Comparison of ENCODE assay signal across 16 cellular contexts in the genomic region with DNA sequence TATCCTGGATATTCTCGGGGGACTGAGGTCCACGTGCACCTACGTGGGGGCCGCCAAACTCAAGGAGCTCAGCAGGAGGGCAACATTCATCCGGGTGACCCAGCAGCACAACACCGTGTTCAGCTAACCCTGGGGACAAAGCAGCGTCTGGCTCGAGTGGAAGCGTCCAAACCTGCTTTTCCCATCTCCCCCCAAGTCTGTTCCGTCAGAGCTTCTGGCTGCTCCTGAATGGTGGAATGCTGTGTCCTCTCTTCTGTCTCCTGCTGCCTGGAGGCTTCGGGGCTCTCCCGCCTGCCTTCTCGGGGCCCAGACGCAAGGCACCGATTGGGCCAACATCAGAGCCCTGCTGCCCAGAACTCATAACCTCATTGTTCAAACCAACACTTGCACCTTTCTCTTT. TPM values are rescaled to one million over a fixed set of nuclear protein-coding genes. Genes with fewer than 3 reads are reported as not detected.
DNase-seq lines count a peak whose midpoint lies in the region; ATAC-seq and TF ChIP-seq lines count a peak whose summit lies in the region.
"Had no signal": no experiment of that assay in that cellular context is flagged by ENCODE, and none has a peak within 500 bp of the region (broad histone marks: within the 10 kb centered on the region; RNA-seq: fewer than 3 reads in every experiment).

No MANE protein-coding gene starts in this region.

- intact Hi-C loops in gastrocnemius medialis (cut with DNase I; ENCODE audit: low total_unique reads): no loop called here

- in situ Hi-C loops in gastrocnemius medialis (cut with MboI; ENCODE audit: low sequenced_read_pairs in 4 of 4): no loop called here

- H3K27ac Mint-ChIP-seq in T-helper 1 cell treated with Interleukin-12 subunit alpha and Interleukin-12 subunit beta and Interleukin-4 antibody, amounts not matched to agents 30 μg/mL and 1 μg/mL, for 36 hours: peak overlapping the region; percentile 49
- H3K27ac Mint-ChIP-seq: CD8-positive, alpha-beta T cell had no signal

- ATAC-seq in gastrocnemius medialis: no peak
- ATAC-seq in HG03039 (IDR thresholded peaks at IDR 0.05; ENCODE audit: unreplicated experiment): no peak
- ATAC-seq: CD8-positive, alpha-beta T cell; GM12878; HCT116 had no signal

- H3K9me3 Mint-ChIP-seq in T-helper 1 cell treated with Interleukin-12 subunit alpha and Interleukin-12 subunit beta and Interleukin-4 antibody, amounts not matched to agents 30 μg/mL and 1 μg/mL, for 36 hours: no peaks in the 10 kb centered on the region
- H3K9me3 Mint-ChIP-seq: CD14-positive monocyte; CD8-positive, alpha-beta T cell had no signal

- H3K27me3 ChIP-seq in gastrocnemius medialis: no peaks in the 10 kb centered on the region

- H3K9me3 ChIP-seq in gastrocnemius medialis: no peaks in the 10 kb centered on the region

- no peaks in the 10 kb centered on the region for H3K36me3 Mint-ChIP-seq in T-helper 1 cell treated with Interleukin-12 subunit alpha and Interleukin-12 subunit beta and Interleukin-4 antibody, amounts not matched to agents 30 μg/mL and 1 μg/mL, for 36 hours (ENCODE audit: low read depth)
- H3K36me3 Mint-ChIP-seq: CD8-positive, alpha-beta T cell had no signal

- no peak overlapping the region for H3K4me3 Mint-ChIP-seq in T-helper 1 cell treated with Interleukin-12 subunit alpha and Interleukin-12 subunit beta and Interleukin-4 antibody, amounts not matched to agents 30 μg/mL and 1 μg/mL, for 36 hours
- H3K4me3 Mint-ChIP-seq: CD14-positive monocyte; CD8-positive, alpha-beta T cell had no signal

- no peak for DNase-seq in T-helper 1 cell
- peak; percentile 9 for DNase-seq in midbrain (lab: John Stamatoyannopoulos, UW)
- peak in 1 of 2 donors; percentile 10 for DNase-seq in gastrocnemius medialis
- no peak for DNase-seq in NCI-H2196 (lab: John Stamatoyannopoulos, UW; ENCODE audit: unreplicated experiment)
- no peak for DNase-seq in DMS153 treated with DMSO at 0.1 percent for 48 hours (lab: John Stamatoyannopoulos, UW; ENCODE audit: unreplicated experiment)
- DNase-seq: CD8-positive, alpha-beta T cell; COR-L47; GM23248 had no signal

- H3K27ac ChIP-seq in gastrocnemius medialis: peak overlapping the region; percentile 19 to 91 (median 72)
- H3K27ac ChIP-seq: 22Rv1, GM23248, HL-60 had no signal

- no peak overlapping the region for H3K4me3 ChIP-seq in gastrocnemius medialis
- H3K4me3 ChIP-seq: GM12878, GM23248 had no signal

- no peaks in the 10 kb centered on the region for H3K27me3 Mint-ChIP-seq in T-helper 1 cell treated with Interleukin-12 subunit alpha and Interleukin-12 subunit beta and Interleukin-4 antibody, amounts not matched to agents 30 μg/mL and 1 μg/mL, for 36 hours (ENCODE audit: low read depth)

- H3K36me3 ChIP-seq in gastrocnemius medialis: peaks cover 0 to 64% of the 10 kb centered on the region in 2 donors

- peaks cover 21 to 22% of the 10 kb centered on the region in 2 donors for H3K4me1 ChIP-seq in gastrocnemius medialis

- no peak for TF ChIP-seq POLR2A in gastrocnemius medialis (IDR thresholded peaks at IDR 0.05)

- no peak for TF ChIP-seq CTCF in gastrocnemius medialis (IDR thresholded peaks at IDR 0.05 in 4 of 5, conservative IDR thresholded peaks at IDR 0.05 in 1 of 5)

- no peaks in the 10 kb centered on the region for H3K4me1 Mint-ChIP-seq in T-helper 1 cell treated with Interleukin-12 subunit alpha and Interleukin-12 subunit beta and Interleukin-4 antibody, amounts not matched to agents 30 μg/mL and 1 μg/mL, for 36 hours (ENCODE audit: low read depth)
- H3K4me1 Mint-ChIP-seq: CD14-positive monocyte had no signal

RNA-seq across cellular contexts. Expression of gene GMPR, which starts 56.7 kb away (rescaled TPM):
- total RNA-seq in gastrocnemius medialis: 100 to 1,000 TPM; 109 to 266 (median 239) TPM
- total RNA-seq: G401 had no signal
